Comparison of ENCODE assay signal across 16 cellular contexts in the genomic region with DNA sequence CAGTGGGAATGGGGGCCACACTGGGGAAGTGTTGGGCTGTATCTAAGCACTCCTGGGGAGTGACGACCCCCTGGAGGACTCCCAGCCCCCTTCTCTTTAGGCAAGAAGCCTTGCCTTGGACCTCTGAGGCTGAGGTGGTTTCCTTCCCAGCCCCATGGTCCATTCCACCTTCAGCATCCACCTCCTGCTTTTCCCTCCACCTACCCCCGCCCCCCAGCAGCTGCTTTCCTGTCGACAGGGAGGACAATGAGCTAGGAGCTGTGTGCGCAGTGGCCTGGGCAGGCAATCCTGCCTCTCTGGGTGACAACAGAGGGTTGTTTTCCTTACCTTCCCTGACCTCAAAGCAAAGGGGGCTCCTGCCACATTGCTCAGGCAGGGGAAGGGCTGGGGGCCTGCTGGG.
"Had no signal": no experiment of that assay in that cellular context is flagged by ENCODE, and none has a peak within 500 bp of the region (broad histone marks: within the 10 kb centered on the region; RNA-seq: fewer than 3 reads in every experiment).

No MANE protein-coding gene starts in this region.

- H3K27me3 ChIP-seq: suprapubic skin, upper lobe of left lung had no signal

- H3K9me3 ChIP-seq: adrenal gland, mucosa of descending colon, psoas muscle, suprapubic skin had no signal

- H3K4me1 ChIP-seq: adrenal gland, psoas muscle, suprapubic skin had no signal

- H3K4me3 Mint-ChIP-seq: naive thymus-derived CD8-positive, alpha-beta T cell; T-helper 1 cell treated with Interleukin-12 subunit alpha and Interleukin-12 subunit beta and Interleukin-4 antibody, amounts not matched to agents 30 μg/mL and 1 μg/mL, for 36 hours had no signal

- DNase-seq: activated CD4-positive, CD25-positive, alpha-beta regulatory T cell; activated naive CD4-positive, alpha-beta T cell treated with anti-CD3 and anti-CD28 coated beads, Interleukin-2, amount 50 U/mL, for 16 hours; adrenal gland; effector memory CD4-positive, alpha-beta T cell; erythroblast; hippocampal formation; mucosa of descending colon; naive thymus-derived CD8-positive, alpha-beta T cell; occipital lobe; psoas muscle; stimulated activated CD4-positive, alpha-beta T cell treated with anti-CD3 and anti-CD28 coated beads, Interleukin-12 subunit alpha, Interleukin-12 subunit beta, amount 100 ng/mL, for 4 hours; stimulated activated CD4-positive, alpha-beta T cell treated with anti-CD3 and anti-CD28 coated beads, Interleukin-2, amount 100 ng/mL, for 48 hours; stimulated activated naive CD8-positive, alpha-beta T cell treated with anti-CD3 and anti-CD28 coated beads, Interleukin-15, Interleukin-2, amounts not matched to agents 100 U/mL and 50 U/mL, for 24 hours; upper lobe of left lung had no signal

- ATAC-seq: mucosa of descending colon; naive thymus-derived CD8-positive, alpha-beta T cell; psoas muscle; stimulated activated naive CD8-positive, alpha-beta T cell treated with anti-CD3 and anti-CD28 coated beads, Interleukin-15, Interleukin-2, amounts not matched to agents 100 U/mL and 50 U/mL, for 24 hours had no signal

- H3K36me3 ChIP-seq: adrenal gland, suprapubic skin, upper lobe of left lung had no signal

- H3K4me3 ChIP-seq: adrenal gland, mucosa of descending colon, psoas muscle, suprapubic skin, upper lobe of left lung had no signal

- H3K27ac Mint-ChIP-seq: T-helper 1 cell treated with Interleukin-12 subunit alpha and Interleukin-12 subunit beta and Interleukin-4 antibody, amounts not matched to agents 30 μg/mL and 1 μg/mL, for 36 hours had no signal

- H3K27ac ChIP-seq: adrenal gland, psoas muscle, suprapubic skin, upper lobe of left lung had no signal
